Comparison of ENCODE assay signal across 15 cellular contexts in genomic region chr3:133629146-133629545, GRCh38. TPM values are rescaled to one million over a fixed set of nuclear protein-coding genes. Genes with fewer than 3 reads are reported as not detected.
A peak's percentile ranks its signal among the peaks of the same experiment; 100 is the strongest.
DNase-seq lines count a peak whose midpoint lies in the region; ATAC-seq, FAIRE-seq and TF ChIP-seq lines count a peak whose summit lies in the region.
"Had no signal": no experiment of that assay in that cellular context is flagged by ENCODE, and none has a peak within 500 bp of the region (broad histone marks: within the 10 kb centered on the region; RNA-seq: fewer than 3 reads in every experiment).

No MANE protein-coding gene starts in this region.

- POLR2A ChIA-PET in K562 (lab: Yijun Ruan, JAX): interaction anchor here (1.0 kb wide), 1 partner anchor 20 kb away, joined by 4 read pairs; no protein-coding TSS in a partner anchor

- peak; percentile 58 for DNase-seq in OCI-M1 (lab: John Stamatoyannopoulos, UW)
- DNase-seq in K562 (ENCODE audit: extremely low read depth in 1 of 4, low spot score in 3 of 4): no peak
- DNase-seq in natural killer cell treated with Interleukin-12 subunit alpha and Interleukin-12 subunit beta and Interleukin-15 and Interleukin-18, amount 100 ng/mL, for 72 hours (ENCODE audit: low spot score): no peak
- DNase-seq in NCI-H1048 (lab: John Stamatoyannopoulos, UW): no peak
- DNase-seq: BE2C; CD4-positive, alpha-beta memory T cell; DMS79; GOT3; HCEC 1CT; HFFc6 had no signal

- no peaks in the 10 kb centered on the region for H3K9me3 ChIP-seq in K562 (replicated peaks; ENCODE audit: control insufficient read depth, insufficient read depth, low read depth, low read length)
- H3K9me3 ChIP-seq: A549, BE2C had no signal

- no peak overlapping the region for H3K4me3 Mint-ChIP-seq in natural killer cell treated with Interleukin-12 subunit alpha and Interleukin-12 subunit beta and Interleukin-15 and Interleukin-18, amount 100 ng/mL, for 72 hours
- H3K4me3 Mint-ChIP-seq: CD4-positive, alpha-beta memory T cell; HFFc6 had no signal

- no peak overlapping the region for H3K4me3 ChIP-seq in KMS-11 (IDR thresholded peaks at IDR 0.05; ENCODE audit: insufficient read depth, low read depth, low read length)
- no peak overlapping the region for H3K4me3 ChIP-seq in K562
- H3K4me3 ChIP-seq: A549, GM12878 had no signal

- H4K20me1 ChIP-seq in KMS-11 (ENCODE audit: insufficient read depth) (no peaks in the 10 kb centered on the region), K562 (replicated peaks; ENCODE audit: control insufficient read depth, insufficient read depth, low read length) (no peaks in the 10 kb centered on the region)

- 37% methylated on average over 2 of the region's 2 CpGs for WGBS in K562 (ENCODE audit: insufficient coverage, low coverage, missing lambda C conversion rate)

- peaks cover 41% of the 10 kb centered on the region for H3K36me3 Mint-ChIP-seq in natural killer cell treated with Interleukin-12 subunit alpha and Interleukin-12 subunit beta and Interleukin-15 and Interleukin-18, amount 100 ng/mL, for 72 hours

- no peaks in the 10 kb centered on the region for H3K9me3 Mint-ChIP-seq in natural killer cell treated with Interleukin-12 subunit alpha and Interleukin-12 subunit beta and Interleukin-15 and Interleukin-18, amount 100 ng/mL, for 72 hours
- H3K9me3 Mint-ChIP-seq: CD4-positive, alpha-beta memory T cell; HFFc6 had no signal

- H3K36me3 ChIP-seq in KMS-11 (ENCODE audit: insufficient read depth) (peaks cover 22% of the 10 kb centered on the region; the same call in 1 of the 2 replicates), K562 (ENCODE audit: control insufficient read depth, insufficient read depth, low read length) (peaks cover 77% of the 10 kb centered on the region)

- H2AFZ ChIP-seq in KMS-11 (ENCODE audit: low read depth): no peak overlapping the region
- H2AFZ ChIP-seq in K562 (ENCODE audit: low read depth, low read length): no peak overlapping the region

- H3K27ac ChIP-seq in KMS-11: peak overlapping the region; percentile 7; the same call in 1 of the 2 replicates
- no peak overlapping the region for H3K27ac ChIP-seq in K562 (ENCODE audit: extremely low read depth, low read depth, low read length)
- H3K27ac ChIP-seq: A549, C4-2B had no signal

- H3K79me2 ChIP-seq in KMS-11 (ENCODE audit: insufficient read depth, low read depth) (no peaks in the 10 kb centered on the region), K562 (ENCODE audit: control insufficient read depth, insufficient read depth, low read length) (no peaks in the 10 kb centered on the region)

- intact Hi-C loops in K562 (cut with micrococcal nuclease): no loop called here

- H3K4me2 ChIP-seq in KMS-11 (no peak overlapping the region), K562 (ENCODE audit: insufficient read depth, low read length) (no peak overlapping the region)
- H3K4me2 ChIP-seq: A549 had no signal

- no peaks in the 10 kb centered on the region for H3K9me1 ChIP-seq in K562 (ENCODE audit: control insufficient read depth, insufficient read depth, low read length)

- in situ Hi-C loops in K562 (cut with MboI): no loop called here

- peaks cover under 1% of the 10 kb centered on the region for H3K4me1 ChIP-seq in KMS-11 (ENCODE audit: low read depth, poor library complexity, severe bottlenecking)
- no peaks in the 10 kb centered on the region for H3K4me1 ChIP-seq in K562 (replicated peaks in 1 of 2; ENCODE audit: control insufficient read depth in 2 of 2, insufficient read depth in 2 of 2, low read length in 2 of 2)
- H3K4me1 ChIP-seq: BE2C had no signal

- no peaks in the 10 kb centered on the region for H3K27me3 Mint-ChIP-seq in natural killer cell treated with Interleukin-12 subunit alpha and Interleukin-12 subunit beta and Interleukin-15 and Interleukin-18, amount 100 ng/mL, for 72 hours
- H3K27me3 Mint-ChIP-seq: CD4-positive, alpha-beta memory T cell had no signal

- no peak for TF ChIP-seq RAD21 in K562 (CRISPR knock-in tag; conservative IDR thresholded peaks at IDR 0.05 in 1 of 2, IDR thresholded peaks at IDR 0.05 in 1 of 2)

- BruUV-seq in K562 (replicated peaks; lab: Mats Ljungman, UMichigan): no TSS peak

- TF ChIP-seq CTCF in KMS-11 (conservative IDR thresholded peaks at IDR 0.05; ENCODE audit: low read depth, low read length): no peak
- TF ChIP-seq CTCF in K562 (IDR thresholded peaks at IDR 0.05 in 2 of 3, conservative IDR thresholded peaks at IDR 0.05 in 1 of 3; ENCODE audit: insufficient read depth in 2 of 3, low read depth in 1 of 3, low read length in 3 of 3): no peak

- FAIRE-seq in K562 (lab: Jason Lieb, UNC): no peak
- FAIRE-seq: A549, GM12878 had no signal

- H3K4me1 Mint-ChIP-seq in natural killer cell treated with Interleukin-12 subunit alpha and Interleukin-12 subunit beta and Interleukin-15 and Interleukin-18, amount 100 ng/mL, for 72 hours (ENCODE audit: low read depth in 2 of 2): peaks cover 2 to 5% of the 10 kb centered on the region in 2 donors

- H3K27me3 ChIP-seq in KMS-11 (ENCODE audit: insufficient read depth, low read depth): no peaks in the 10 kb centered on the region
- H3K27me3 ChIP-seq in K562 (ENCODE audit: control insufficient read depth in 2 of 2, insufficient read depth in 2 of 2, low read length in 2 of 2): no peaks in the 10 kb centered on the region
- H3K27me3 ChIP-seq: BE2C had no signal

- peak; percentile 48; the same call in 1 of the 2 replicates for TF ChIP-seq EP300 in K562 (IDR thresholded peaks at IDR 0.05; ENCODE audit: low read length)

- TF ChIP-seq POLR2A in K562 (conservative IDR thresholded peaks at IDR 0.05): no peak

- ATAC-seq in K562: peak; percentile 78
- ATAC-seq in natural killer cell treated with Interleukin-12 subunit alpha and Interleukin-12 subunit beta and Interleukin-15 and Interleukin-18, amount 100 ng/mL, for 72 hours: no peak
- no peak for ATAC-seq in HG03354 (IDR thresholded peaks at IDR 0.05; ENCODE audit: poor library complexity, severe bottlenecking, unreplicated experiment)
- ATAC-seq: A549, GM12878 had no signal

- H3K27ac Mint-ChIP-seq in natural killer cell treated with Interleukin-12 subunit alpha and Interleukin-12 subunit beta and Interleukin-15 and Interleukin-18, amount 100 ng/mL, for 72 hours: no peak overlapping the region
- H3K27ac Mint-ChIP-seq: HFFc6 had no signal

- CTCF ChIA-PET in K562 (lab: Yijun Ruan, JAX; ENCODE audit: low intra/inter-chr PET ratio): no interaction called here

- H3K9ac ChIP-seq in KMS-11: no peak overlapping the region
- no peak overlapping the region for H3K9ac ChIP-seq in K562 (ENCODE audit: insufficient read depth in 1 of 2, low read depth in 2 of 2, low read length in 2 of 2)

TF ChIP-seq in K562, 482 proteins besides CTCF, POLR2A, EP300 and RAD21 (continues in another document):
- TF ChIP-seq CEBPB (tag; IDR thresholded peaks at IDR 0.05) (peak; percentile 55), TEAD4 (IDR thresholded peaks at IDR 0.05; ENCODE audit: low read length) (0 out of 2 replicates have a peak, but pooled peaks have one; percentile 26), TEAD4 (CRISPR knock-in tag; IDR thresholded peaks at IDR 0.05; ENCODE audit: borderline replicate concordance) (no peak), HLTF (IDR thresholded peaks at IDR 0.05) (no peak), SIX5 (IDR thresholded peaks at IDR 0.05; ENCODE audit: borderline replicate concordance in 1 of 2, insufficient read depth in 1 of 2, low read depth in 1 of 2, low read length in 2 of 2) (no peak)

RNA-seq across cellular contexts. Expression of gene TOPBP1, which starts 32.6 kb away (rescaled TPM):
- total RNA-seq in K562 (2011; cell fraction: chromatin; rRNA removed; ENCODE audit: low replicate concordance): 71.2 and 213 TPM in 2 replicates
- total RNA-seq in K562 (2011; cell fraction: nucleolus; rRNA removed): 22.3 and 38.2 TPM in 2 replicates
- total RNA-seq in K562 (2011; cell fraction: nucleoplasm; rRNA removed): 59.8 and 75.6 TPM in 2 replicates
- total RNA-seq in K562 (2014; rRNA removed) (46.1 and 46.7 TPM in 2 replicates), K562 (2014; rRNA removed; fragmentation: Illumina TruSeq; extraction: Trizol) (74.4 and 78.9 TPM in 2 replicates), K562 (2015; rRNA removed; fragmentation: Illumina TruSeq; extraction: Trizol) (76.8 and 77.6 TPM in 2 replicates), K562 (2021) (44.7 and 49.1 TPM in 2 replicates)
- polyA plus RNA-seq in K562 (2011; rRNA removed) (72.3 and 77.3 TPM in 2 replicates), K562 (2014; fragmentation: Illumina TruSeq; extraction: Trizol) (51.9 and 58.2 TPM in 2 replicates), K562 (2014; fragmentation: Nextera tagmentation; extraction: Ambion mirVana) (10 to 100 TPM; 16.6 to 20.1 TPM), K562 (2014; rRNA removed) (45.3 and 59.7 TPM in 2 replicates)
- 16.0 and 31.2 TPM in 2 replicates for polyA plus RNA-seq in K562 (2011; cell fraction: cytosol; rRNA removed)
- polyA plus RNA-seq in K562 (2011; cell fraction: nucleus; rRNA removed): 133 and 184 TPM in 2 replicates
- 30.5 and 31.8 TPM in 2 replicates for polyA plus RNA-seq in K562 (2012)
- polyA minus RNA-seq in K562 (2011; rRNA and poly(A)+ RNA removed): 112 and 113 TPM in 2 replicates
- polyA minus RNA-seq in K562 (2011; cell fraction: cytosol; rRNA and poly(A)+ RNA removed): 26.3 and 28.6 TPM in 2 replicates
- 56.1 and 101 TPM in 2 replicates for polyA minus RNA-seq in K562 (2011; cell fraction: nucleus; rRNA and poly(A)+ RNA removed)
- 100 to 1,000 TPM in 1 of 2 donors, 10 to 100 TPM in 1; 69.3 to 106 TPM for total RNA-seq in natural killer cell treated with Interleukin-12 subunit alpha and Interleukin-12 subunit beta and Interleukin-15 and Interleukin-18, amount 100 ng/mL, for 72 hours

RNA-seq across cellular contexts. Expression of gene CDV3, which starts 55.7 kb away (rescaled TPM):
- 12.9 and 28.4 TPM in 2 replicates for total RNA-seq in K562 (2011; cell fraction: chromatin; rRNA removed; ENCODE audit: low replicate concordance)
- total RNA-seq in K562 (2011; cell fraction: nucleolus; rRNA removed): 13.3 and 15.1 TPM in 2 replicates
- 20.2 and 35.3 TPM in 2 replicates for total RNA-seq in K562 (2011; cell fraction: nucleoplasm; rRNA removed)
- total RNA-seq in K562 (2014; rRNA removed): 78.4 and 82.3 TPM in 2 replicates
- total RNA-seq in K562 (2014; rRNA removed; fragmentation: Illumina TruSeq; extraction: Trizol): 116 and 133 TPM in 2 replicates
- total RNA-seq in K562 (2015; rRNA removed; fragmentation: Illumina TruSeq; extraction: Trizol): 120 and 128 TPM in 2 replicates
- 121 and 123 TPM in 2 replicates for total RNA-seq in K562 (2021)
- polyA plus RNA-seq in K562 (2011; rRNA removed): 68.6 and 75.1 TPM in 2 replicates
- 14.2 and 29.1 TPM in 2 replicates for polyA plus RNA-seq in K562 (2011; cell fraction: cytosol; rRNA removed)
- 17.4 and 20.8 TPM in 2 replicates for polyA plus RNA-seq in K562 (2011; cell fraction: nucleus; rRNA removed)
- polyA plus RNA-seq in K562 (2012): 65.8 and 87.6 TPM in 2 replicates
- polyA plus RNA-seq in K562 (2014; fragmentation: Illumina TruSeq; extraction: Trizol): 112 and 120 TPM in 2 replicates
- polyA plus RNA-seq in K562 (2014; fragmentation: Nextera tagmentation; extraction: Ambion mirVana): 100 to 1,000 TPM in 1 of 2 experiments, 10 to 100 TPM in 1; 72.3 to 273 TPM
- 83.4 and 86.2 TPM in 2 replicates for polyA plus RNA-seq in K562 (2014; rRNA removed)
- polyA minus RNA-seq in K562 (2011; rRNA and poly(A)+ RNA removed): 83.2 and 102 TPM in 2 replicates
- 39.9 and 52.1 TPM in 2 replicates for polyA minus RNA-seq in K562 (2011; cell fraction: cytosol; rRNA and poly(A)+ RNA removed)
- 10.5 and 20.2 TPM in 2 replicates for polyA minus RNA-seq in K562 (2011; cell fraction: nucleus; rRNA and poly(A)+ RNA removed)
- total RNA-seq in natural killer cell treated with Interleukin-12 subunit alpha and Interleukin-12 subunit beta and Interleukin-15 and Interleukin-18, amount 100 ng/mL, for 72 hours: 100 to 1,000 TPM; 202 to 204 TPM
